9 cellular contexts compared by ENCODE assay signal in the genomic region with DNA sequence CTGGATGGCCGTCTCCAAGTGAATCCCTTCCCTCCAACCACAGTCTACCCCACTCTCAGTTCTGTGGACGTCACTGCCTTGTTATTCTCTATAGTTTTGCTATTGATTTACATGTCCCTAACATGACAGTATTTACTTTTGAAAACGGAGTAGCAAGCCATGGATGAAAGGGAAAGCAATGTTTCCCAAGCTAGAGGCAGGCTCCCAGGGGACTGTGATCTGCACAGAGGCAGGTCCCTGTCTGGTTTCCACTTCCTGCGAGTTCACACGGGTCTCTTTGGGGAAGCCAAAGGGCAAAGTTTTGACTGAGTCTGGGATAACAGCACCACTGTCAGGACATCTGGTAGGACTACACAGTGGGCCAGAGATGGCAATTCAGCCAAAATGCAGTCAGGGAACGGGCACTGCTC. TPM values are rescaled to one million over a fixed set of nuclear protein-coding genes. Genes with fewer than 3 reads are reported as not detected.
DNase-seq lines count a peak whose midpoint lies in the region; ATAC-seq and TF ChIP-seq lines count a peak whose summit lies in the region.
"Had no signal": no experiment of that assay in that cellular context is flagged by ENCODE, and none has a peak within 500 bp of the region (broad histone marks: within the 10 kb centered on the region; RNA-seq: fewer than 3 reads in every experiment).

No MANE protein-coding gene starts in this region.

- H3K4me1 Mint-ChIP-seq in glutamatergic neuron (ENCODE audit: low read depth, unreplicated experiment): no peaks in the 10 kb centered on the region
- no peaks in the 10 kb centered on the region for H3K4me1 Mint-ChIP-seq in activated CD4-positive, alpha-beta T cell treated with anti-CD3 and anti-CD28 coated beads for 36 hours
- H3K4me1 Mint-ChIP-seq: activated naive CD4-positive, alpha-beta T cell treated with anti-CD3 and anti-CD28 coated beads, Interleukin-2, amount 50 U/mL, for 24 hours had no signal

- TF ChIP-seq CTCF in GM20000 (IDR thresholded peaks at IDR 0.05; ENCODE audit: extremely low read depth, missing control alignments) (peak; percentile 28), glutamatergic neuron (IDR thresholded peaks at IDR 0.05; ENCODE audit: partially characterized antibody, unreplicated experiment) (no peak)

- no peaks in the 10 kb centered on the region for H3K27me3 Mint-ChIP-seq in glutamatergic neuron (ENCODE audit: unreplicated experiment)
- peaks cover 4% of the 10 kb centered on the region for H3K27me3 Mint-ChIP-seq in activated CD4-positive, alpha-beta T cell treated with anti-CD3 and anti-CD28 coated beads for 36 hours

- peaks cover 10% of the 10 kb centered on the region for H3K36me3 Mint-ChIP-seq in glutamatergic neuron (ENCODE audit: unreplicated experiment)
- no peaks in the 10 kb centered on the region for H3K36me3 Mint-ChIP-seq in activated CD4-positive, alpha-beta T cell treated with anti-CD3 and anti-CD28 coated beads for 36 hours (ENCODE audit: low read depth)

- H3K4me3 Mint-ChIP-seq in glutamatergic neuron (ENCODE audit: unreplicated experiment): no peak overlapping the region
- H3K4me3 Mint-ChIP-seq in activated CD4-positive, alpha-beta T cell treated with anti-CD3 and anti-CD28 coated beads for 36 hours: no peak overlapping the region
- H3K4me3 Mint-ChIP-seq: activated naive CD4-positive, alpha-beta T cell treated with anti-CD3 and anti-CD28 coated beads, Interleukin-2, amount 50 U/mL, for 24 hours had no signal

- DNase-seq in ELF-1 (ENCODE audit: low read depth, low spot score) (peak; percentile 36), GM20000 (ENCODE audit: low spot score) (peak; percentile 61), glutamatergic neuron (peak; percentile 17), foreskin melanocyte (no peak), T1000 (lab: John Stamatoyannopoulos, UW) (no peak), mesenteric fat pad (ENCODE audit: low spot score) (no peak)
- no peak for DNase-seq in activated CD4-positive, alpha-beta T cell treated with anti-CD3 and anti-CD28 coated beads for 36 hours

- intact Hi-C loops in activated CD4-positive, alpha-beta T cell treated with anti-CD3 and anti-CD28 coated beads for 36 hours (cut with DNase I, micrococcal nuclease): no loop called here

- CTCF ChIA-PET in activated CD4-positive, alpha-beta T cell treated with anti-CD3 and anti-CD28 coated beads for 36 hours (lab: Charles Lee): interaction anchor here (0.5 kb wide), 1 partner anchor 440 kb away, joined by 4 read pairs; no protein-coding TSS in a partner anchor

- ATAC-seq in HG03460 (IDR thresholded peaks at IDR 0.05; ENCODE audit: unreplicated experiment): peak; percentile 94
- no peak for ATAC-seq in activated CD4-positive, alpha-beta T cell treated with anti-CD3 and anti-CD28 coated beads for 36 hours

- no peak overlapping the region for H3K27ac Mint-ChIP-seq in glutamatergic neuron (ENCODE audit: unreplicated experiment)
- no peak overlapping the region for H3K27ac Mint-ChIP-seq in activated CD4-positive, alpha-beta T cell treated with anti-CD3 and anti-CD28 coated beads for 36 hours
- H3K27ac Mint-ChIP-seq: activated naive CD4-positive, alpha-beta T cell treated with anti-CD3 and anti-CD28 coated beads, Interleukin-2, amount 50 U/mL, for 24 hours had no signal

- H3K9me3 Mint-ChIP-seq in glutamatergic neuron (ENCODE audit: unreplicated experiment): peaks cover 2% of the 10 kb centered on the region
- H3K9me3 Mint-ChIP-seq in activated CD4-positive, alpha-beta T cell treated with anti-CD3 and anti-CD28 coated beads for 36 hours (ENCODE audit: low read depth): no peaks in the 10 kb centered on the region

- POLR2A ChIA-PET in activated CD4-positive, alpha-beta T cell treated with anti-CD3 and anti-CD28 coated beads for 36 hours (lab: Charles Lee): no interaction called here

RNA-seq across cellular contexts. Expression of a gene that starts 12.7 kb away (rescaled TPM):
- total RNA-seq in glutamatergic neuron (ENCODE audit: unreplicated experiment) (0.27 TPM), mesenteric fat pad (0.55 TPM)
- under 1 TPM; 0.25 to 0.46 TPM for total RNA-seq in activated CD4-positive, alpha-beta T cell treated with anti-CD3 and anti-CD28 coated beads for 36 hours

RNA-seq across cellular contexts. Expression of a gene that starts 35.6 kb away (rescaled TPM):
- total RNA-seq in glutamatergic neuron (ENCODE audit: unreplicated experiment): 60.8 TPM
- 45.2 TPM for total RNA-seq in mesenteric fat pad
- 10 to 100 TPM; 27.1 to 27.4 TPM for total RNA-seq in activated CD4-positive, alpha-beta T cell treated with anti-CD3 and anti-CD28 coated beads for 36 hours

Comparison
In these comparisons a context has a peak if more than half of its experiments do, and no peak if none do; other contexts are left out.
1. DNase-seq: peak in ELF-1 (single experiment), GM20000 (single experiment) and glutamatergic neuron (single experiment); none in foreskin melanocyte (single experiment), T1000 (single experiment), mesenteric fat pad (single experiment) and activated CD4-positive, alpha-beta T cell treated with anti-CD3 and anti-CD28 coated beads for 36 hours (single experiment).